In genomic region chr11:75202195-75202594, GRCh38 we compare ENCODE assay signal across 34 cellular contexts. TPM values are rescaled to one million over a fixed set of nuclear protein-coding genes. Genes with fewer than 3 reads are reported as not detected.
"Had no signal": no experiment of that assay in that cellular context is flagged by ENCODE, and none has a peak within 500 bp of the region (broad histone marks: within the 10 kb centered on the region; RNA-seq: fewer than 3 reads in every experiment).

No MANE protein-coding gene starts in this region.

- ATAC-seq: activated CD8-positive, alpha-beta memory T cell treated with anti-CD3 and anti-CD28 coated beads, Interleukin-2, amount 10 ng/mL, durations not matched to agents 7 days and 5 days; activated naive CD4-positive, alpha-beta T cell treated with anti-CD3 and anti-CD28 coated beads, Interleukin-2, amount 50 U/mL, for 72 hours; activated T-cell treated with anti-CD3 and anti-CD28 coated beads, Interleukin-2, amount 50 U/mL, for 72 hours; activated T-helper 17 cell treated with anti-CD3 and anti-CD28 coated beads, Interleukin-2, amount 50 U/mL, for 72 hours; Panc1 had no signal

- H3K9me3 Mint-ChIP-seq: activated CD4-positive, alpha-beta memory T cell treated with anti-CD3 and anti-CD28 coated beads, Interleukin-2, amount 10 ng/mL, durations not matched to agents 7 days and 5 days; activated naive CD4-positive, alpha-beta T cell treated with anti-CD3 and anti-CD28 coated beads for 36 hours; activated naive CD4-positive, alpha-beta T cell treated with anti-CD3 and anti-CD28 coated beads, Interleukin-2, amount 50 U/mL, for 72 hours; activated T-cell treated with anti-CD3 and anti-CD28 coated beads, Interleukin-2, amount 50 U/mL, for 72 hours; activated T-helper 17 cell treated with anti-CD3 and anti-CD28 coated beads, Interleukin-2, amount 50 U/mL, for 72 hours; central memory CD8-positive, alpha-beta T cell had no signal

- H3K9me3 ChIP-seq: MG63, SJCRH30 had no signal

- H3K27ac ChIP-seq: brain microvascular endothelial cell, cardiac muscle cell, SJCRH30, SK-N-MC, WERI-Rb-1 had no signal

- DNase-seq: activated CD4-positive, alpha-beta memory T cell treated with anti-CD3 and anti-CD28 coated beads, Interleukin-2, amount 10 ng/mL, durations not matched to agents 7 days and 5 days; activated CD4-positive, alpha-beta T cell treated with anti-CD3 and anti-CD28 coated beads for 1 hour; activated CD4-positive, alpha-beta T cell treated with anti-CD3 and anti-CD28 coated beads for 48 hours; activated CD4-positive, CD25-positive, alpha-beta regulatory T cell; activated CD8-positive, alpha-beta memory T cell treated with anti-CD3 and anti-CD28 coated beads for 24 hours; activated CD8-positive, alpha-beta memory T cell treated with anti-CD3 and anti-CD28 coated beads, Interleukin-2, amount 10 ng/mL, durations not matched to agents 7 days and 5 days; activated gamma-delta T cell treated with Interleukin-2 at 50 U/mL for 16 hours; activated naive CD4-positive, alpha-beta T cell treated with anti-CD3 and anti-CD28 coated beads for 36 hours; activated T-cell treated with anti-CD3 and anti-CD28 coated beads, Interleukin-2, amount 50 U/mL, for 1 hour; activated T-cell treated with anti-CD3 and anti-CD28 coated beads, Interleukin-2, amount 50 U/mL, for 72 hours; amniotic stem cell; aorta; brain microvascular endothelial cell; Kasumi-1; MG63; NCI-H1048; NCI-H1105 treated with DMSO at 0.1 percent for 48 hours; NCI-H1436 treated with DMSO at 0.1 percent for 48 hours; NCI-H1694 treated with DMSO at 0.1 percent for 48 hours; NCI-H2029; NCI-H345; NCI-H524 treated with DMSO at 0.1 percent for 48 hours; SHP77; SJCRH30; T1000; WERI-Rb-1 had no signal

- H3K36me3 Mint-ChIP-seq: activated CD8-positive, alpha-beta memory T cell treated with anti-CD3 and anti-CD28 coated beads, Interleukin-2, amount 10 ng/mL, durations not matched to agents 7 days and 5 days; activated naive CD4-positive, alpha-beta T cell treated with anti-CD3 and anti-CD28 coated beads, Interleukin-2, amount 50 U/mL, for 72 hours had no signal

- H3K36me3 ChIP-seq: brain microvascular endothelial cell, cardiac muscle cell, MG63, SJCRH30, WERI-Rb-1 had no signal

- H3K4me3 ChIP-seq: cardiac muscle cell, MG63, SJCRH30, SK-N-MC had no signal

- H3K27ac Mint-ChIP-seq: activated CD4-positive, alpha-beta memory T cell treated with anti-CD3 and anti-CD28 coated beads, Interleukin-2, amount 10 ng/mL, durations not matched to agents 7 days and 5 days; activated CD8-positive, alpha-beta memory T cell treated with anti-CD3 and anti-CD28 coated beads, Interleukin-2, amount 10 ng/mL, durations not matched to agents 7 days and 5 days; activated naive CD4-positive, alpha-beta T cell treated with anti-CD3 and anti-CD28 coated beads for 36 hours; activated naive CD4-positive, alpha-beta T cell treated with anti-CD3 and anti-CD28 coated beads, Interleukin-2, amount 50 U/mL, for 72 hours; activated T-cell treated with anti-CD3 and anti-CD28 coated beads, Interleukin-2, amount 50 U/mL, for 72 hours; activated T-helper 17 cell treated with anti-CD3 and anti-CD28 coated beads, Interleukin-2, amount 50 U/mL, for 72 hours had no signal

- H3K27me3 Mint-ChIP-seq: central memory CD8-positive, alpha-beta T cell had no signal

- H3K4me3 Mint-ChIP-seq: activated CD4-positive, alpha-beta memory T cell treated with anti-CD3 and anti-CD28 coated beads, Interleukin-2, amount 10 ng/mL, durations not matched to agents 7 days and 5 days; activated CD8-positive, alpha-beta memory T cell treated with anti-CD3 and anti-CD28 coated beads, Interleukin-2, amount 10 ng/mL, durations not matched to agents 7 days and 5 days; activated naive CD4-positive, alpha-beta T cell treated with anti-CD3 and anti-CD28 coated beads for 36 hours; activated T-cell treated with anti-CD3 and anti-CD28 coated beads, Interleukin-2, amount 50 U/mL, for 72 hours; activated T-helper 17 cell treated with anti-CD3 and anti-CD28 coated beads, Interleukin-2, amount 50 U/mL, for 72 hours; central memory CD8-positive, alpha-beta T cell had no signal

- H3K27me3 ChIP-seq: MG63, SJCRH30 had no signal

- H3K4me1 Mint-ChIP-seq: activated CD4-positive, alpha-beta memory T cell treated with anti-CD3 and anti-CD28 coated beads, Interleukin-2, amount 10 ng/mL, durations not matched to agents 7 days and 5 days; activated CD8-positive, alpha-beta memory T cell treated with anti-CD3 and anti-CD28 coated beads, Interleukin-2, amount 10 ng/mL, durations not matched to agents 7 days and 5 days; activated T-helper 17 cell treated with anti-CD3 and anti-CD28 coated beads, Interleukin-2, amount 50 U/mL, for 72 hours; central memory CD8-positive, alpha-beta T cell had no signal

RNA-seq across cellular contexts. Expression of gene TPBGL, which starts 38.4 kb away (rescaled TPM):
- total RNA-seq: activated naive CD4-positive, alpha-beta T cell treated with anti-CD3 and anti-CD28 coated beads for 36 hours; NCI-H460; RPMI7951; SJCRH30 had no signal
- polyA plus RNA-seq: aorta had no signal

RNA-seq across cellular contexts. Expression of gene SLCO2B1, which starts 51.3 kb away (rescaled TPM):
- total RNA-seq: activated CD8-positive, alpha-beta memory T cell treated with anti-CD3 and anti-CD28 coated beads, Interleukin-2, amount 10 ng/mL, durations not matched to agents 7 days and 5 days; activated naive CD4-positive, alpha-beta T cell treated with anti-CD3 and anti-CD28 coated beads for 36 hours; activated naive CD4-positive, alpha-beta T cell treated with anti-CD3 and anti-CD28 coated beads, Interleukin-2, amount 50 U/mL, for 72 hours; activated T-cell treated with anti-CD3 and anti-CD28 coated beads, Interleukin-2, amount 50 U/mL, for 72 hours; cardiac muscle cell had no signal
